19 cellular contexts compared by ENCODE assay signal in the genomic region with DNA sequence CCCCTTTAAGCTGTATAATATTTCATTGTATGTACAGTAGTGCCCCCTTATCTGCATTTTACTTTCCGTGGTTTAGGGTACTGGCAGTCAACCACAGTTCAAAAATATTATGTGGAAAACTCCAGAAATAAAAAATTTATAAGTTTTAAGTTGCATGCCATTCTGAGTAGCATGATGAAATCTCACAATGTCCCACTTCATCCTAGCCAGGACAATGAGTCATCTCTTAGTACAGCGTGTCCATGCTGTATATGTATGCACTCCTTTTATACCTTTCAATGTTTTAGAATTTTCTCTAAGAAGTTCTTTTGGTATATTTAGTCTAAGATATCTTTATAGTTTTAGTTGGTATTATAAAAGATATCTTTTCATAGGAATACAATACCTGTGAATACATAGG.
A peak's percentile ranks its signal among the peaks of the same experiment; 100 is the strongest.
DNase-seq lines count a peak whose midpoint lies in the region; ATAC-seq and TF ChIP-seq lines count a peak whose summit lies in the region.
"Had no signal": no experiment of that assay in that cellular context is flagged by ENCODE, and none has a peak within 500 bp of the region (broad histone marks: within the 10 kb centered on the region; RNA-seq: fewer than 3 reads in every experiment).

No MANE protein-coding gene starts in this region.

- WGBS in mammary epithelial cell (ENCODE audit: low coverage, missing lambda C conversion rate) = 49% methylated on average over 2 of the region's 2 CpGs
- 48 to 63% (median 60%) methylated on average over 2 of the region's 2 CpGs for WGBS in adrenal gland, 4 donors

- dilution Hi-C loops in mammary epithelial cell (cut with HindIII; ENCODE audit: low sequenced_read_pairs) = no loop called here

- DNase-seq in AG10803 (ENCODE audit: low read depth) (peak; percentile 55), HFFc6 (peak; percentile 39), mammary epithelial cell (peak; percentile 38), foreskin melanocyte (peak; percentile 34), left lobe of liver (ENCODE audit: low spot score) (no peak), adrenal gland (no peak), NCI-H2081 (lab: John Stamatoyannopoulos, UW) (no peak)
- DNase-seq: activated CD4-positive, alpha-beta memory T cell treated with anti-CD3 and anti-CD28 coated beads for 36 hours; activated T-cell treated with anti-CD3 and anti-CD28 coated beads, Interleukin-2, amount 50 U/mL, for 72 hours; amygdala; gastrocnemius medialis; natural killer cell; NCI-H2029 treated with DMSO at 0.1 percent for 48 hours; NCI-H526; PC-9 had no signal

- no peak overlapping the region for H3K4me2 ChIP-seq in mammary epithelial cell (ENCODE audit: insufficient read depth, low read depth, low read length)
- H3K4me2 ChIP-seq: PC-9 had no signal

- no peaks in the 10 kb centered on the region for H3K9me3 ChIP-seq in mammary epithelial cell (replicated peaks; ENCODE audit: insufficient read depth, low read length)
- H3K9me3 ChIP-seq in adrenal gland (replicated peaks in 1 of 3) = no peaks in the 10 kb centered on the region
- H3K9me3 ChIP-seq: gastrocnemius medialis, prostate gland had no signal

- H3K79me2 ChIP-seq in mammary epithelial cell (ENCODE audit: insufficient read depth, low read length) = no peaks in the 10 kb centered on the region

- CTCF ChIA-PET in mammary epithelial cell (lab: Charles Lee; ENCODE audit: low non-redundant PET) = no interaction called here

- BruUV-seq in mammary epithelial cell (replicated peaks; lab: Mats Ljungman, UMichigan) = no TSS peak

- H3K4me3 Mint-ChIP-seq in HFFc6 = no peak overlapping the region
- H3K4me3 Mint-ChIP-seq: activated CD4-positive, alpha-beta memory T cell treated with anti-CD3 and anti-CD28 coated beads for 36 hours; activated T-cell treated with anti-CD3 and anti-CD28 coated beads, Interleukin-2, amount 50 U/mL, for 72 hours; B cell; natural killer cell; stimulated activated naive CD8-positive, alpha-beta T cell treated with anti-CD3 and anti-CD28 coated beads, Interleukin-15, Interleukin-2, amounts not matched to agents 100 ng/mL and 50 ng/mL, for 24 hours had no signal

- H4K20me1 ChIP-seq in mammary epithelial cell (ENCODE audit: insufficient read depth, low read length) = no peaks in the 10 kb centered on the region

- peaks cover 26% of the 10 kb centered on the region for H3K27me3 Mint-ChIP-seq in HFFc6 (ENCODE audit: insufficient read depth)

- no peaks in the 10 kb centered on the region for H3K4me1 Mint-ChIP-seq in HFFc6 (ENCODE audit: low read depth)
- H3K4me1 Mint-ChIP-seq: B cell, natural killer cell had no signal

- TF ChIP-seq CTCF in AG10803 (conservative IDR thresholded peaks at IDR 0.05; ENCODE audit: low read length) = no peak
- no peak for TF ChIP-seq CTCF in HFFc6 (IDR thresholded peaks at IDR 0.05)
- TF ChIP-seq CTCF in mammary epithelial cell (conservative IDR thresholded peaks at IDR 0.05 in 1 of 2, IDR thresholded peaks at IDR 0.05 in 1 of 2; ENCODE audit: extremely low read depth in 1 of 2, insufficient read depth in 1 of 2, low read depth in 1 of 2, low read length in 2 of 2) = no peak
- TF ChIP-seq CTCF in adrenal gland (IDR thresholded peaks at IDR 0.05) = no peak

- intact Hi-C loops in mammary epithelial cell (cut with micrococcal nuclease) (no loop called here), adrenal gland (cut with DNase I) (no loop called here)

- no peaks in the 10 kb centered on the region for H3K27me3 ChIP-seq in mammary epithelial cell (ENCODE audit: insufficient read depth, low read length)
- H3K27me3 ChIP-seq in adrenal gland = no peaks in the 10 kb centered on the region
- H3K27me3 ChIP-seq: gastrocnemius medialis had no signal

- H3K27ac ChIP-seq in mammary epithelial cell (ENCODE audit: insufficient read depth, low read depth, low read length) (no peak overlapping the region), adrenal gland (no peak overlapping the region)
- H3K27ac ChIP-seq: gastrocnemius medialis, PC-9, prostate gland had no signal

- H3K4me1 ChIP-seq in mammary epithelial cell (ENCODE audit: insufficient read depth, low read length) (no peaks in the 10 kb centered on the region), adrenal gland (replicated peaks in 1 of 2) (no peaks in the 10 kb centered on the region)
- H3K4me1 ChIP-seq: gastrocnemius medialis, prostate gland had no signal

- no peaks in the 10 kb centered on the region for H3K9me3 Mint-ChIP-seq in HFFc6
- H3K9me3 Mint-ChIP-seq: activated CD4-positive, alpha-beta memory T cell treated with anti-CD3 and anti-CD28 coated beads for 36 hours; natural killer cell; stimulated activated naive CD8-positive, alpha-beta T cell treated with anti-CD3 and anti-CD28 coated beads, Interleukin-15, Interleukin-2, amounts not matched to agents 100 ng/mL and 50 ng/mL, for 24 hours had no signal

- no peak for TF ChIP-seq POLR2A in adrenal gland (IDR thresholded peaks at IDR 0.05)

- H2AFZ ChIP-seq in mammary epithelial cell (ENCODE audit: low read depth, low read length) = no peak overlapping the region
- H2AFZ ChIP-seq: PC-9 had no signal

- no peak overlapping the region for H3K4me3 ChIP-seq in AG10803 (ENCODE audit: low read length)
- H3K4me3 ChIP-seq in mammary epithelial cell (replicated peaks in 1 of 3; ENCODE audit: insufficient read depth in 1 of 3, low read depth in 2 of 3, low read length in 3 of 3) = no peak overlapping the region
- H3K4me3 ChIP-seq in adrenal gland = no peak overlapping the region
- H3K4me3 ChIP-seq: gastrocnemius medialis, PC-9, prostate gland had no signal

- ATAC-seq in left lobe of liver (no peak), GM21737 (IDR thresholded peaks at IDR 0.05; ENCODE audit: unreplicated experiment) (no peak)
- ATAC-seq: activated T-cell treated with anti-CD3 and anti-CD28 coated beads, Interleukin-2, amount 50 U/mL, for 72 hours; gastrocnemius medialis; natural killer cell had no signal

- H3K36me3 Mint-ChIP-seq in HFFc6 (ENCODE audit: low read depth) = no peaks in the 10 kb centered on the region
- H3K36me3 Mint-ChIP-seq: activated CD4-positive, alpha-beta memory T cell treated with anti-CD3 and anti-CD28 coated beads for 36 hours; natural killer cell had no signal

- H3K9ac ChIP-seq in mammary epithelial cell (ENCODE audit: insufficient read depth, low read length) = no peak overlapping the region

- H3K36me3 ChIP-seq in mammary epithelial cell (ENCODE audit: insufficient read depth, low read length) = no peaks in the 10 kb centered on the region
- no peaks in the 10 kb centered on the region for H3K36me3 ChIP-seq in adrenal gland (replicated peaks in 1 of 2)
- H3K36me3 ChIP-seq: gastrocnemius medialis, prostate gland had no signal

- in situ Hi-C loops in mammary epithelial cell (cut with MboI; ENCODE audit: low sequenced_read_pairs in 2 of 2) = no loop called here

- no peak overlapping the region for H3K27ac Mint-ChIP-seq in HFFc6
- H3K27ac Mint-ChIP-seq: activated CD4-positive, alpha-beta memory T cell treated with anti-CD3 and anti-CD28 coated beads for 36 hours; activated T-cell treated with anti-CD3 and anti-CD28 coated beads, Interleukin-2, amount 50 U/mL, for 72 hours; B cell; natural killer cell; stimulated activated naive CD8-positive, alpha-beta T cell treated with anti-CD3 and anti-CD28 coated beads, Interleukin-15, Interleukin-2, amounts not matched to agents 100 ng/mL and 50 ng/mL, for 24 hours had no signal

Comparison
In these comparisons a context has a peak if more than half of its experiments do, and no peak if none do; other contexts are left out.
1. DNase-seq: peak in AG10803 (single experiment), HFFc6 (single experiment), mammary epithelial cell (single experiment) and foreskin melanocyte (single experiment); none in left lobe of liver (single experiment), adrenal gland (0 of 7) and NCI-H2081 (0 of 2).